26 cellular contexts compared by ENCODE assay signal in the genomic region with DNA sequence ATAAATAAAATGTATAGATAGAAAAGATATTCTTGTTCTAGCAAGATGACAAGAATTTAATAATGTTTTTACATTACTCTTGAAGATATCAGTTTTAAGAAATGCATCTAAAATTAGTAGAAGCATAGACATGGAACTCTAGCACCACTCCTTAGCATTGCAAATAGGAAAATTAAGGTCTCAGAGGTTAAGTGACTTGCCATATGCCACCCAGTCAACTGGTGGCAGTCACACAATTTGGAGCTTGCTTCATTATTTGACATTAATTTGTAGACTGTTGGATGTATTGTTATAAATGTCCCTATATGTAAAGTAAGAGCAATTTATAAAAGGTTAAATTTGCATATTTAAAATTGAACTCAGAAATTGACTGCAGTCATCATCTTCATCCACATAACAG. TPM values are rescaled to one million over a fixed set of nuclear protein-coding genes. Genes with fewer than 3 reads are reported as not detected.
A peak's percentile ranks its signal among the peaks of the same experiment; 100 is the strongest.
DNase-seq lines count a peak whose midpoint lies in the region; ATAC-seq, FAIRE-seq and TF ChIP-seq lines count a peak whose summit lies in the region.
"Had no signal": no experiment of that assay in that cellular context is flagged by ENCODE, and none has a peak within 500 bp of the region (broad histone marks: within the 10 kb centered on the region; RNA-seq: fewer than 3 reads in every experiment).

No MANE protein-coding gene starts in this region.

- POLR2A ChIA-PET in OCI-LY7 (lab: Charles Lee), result interaction anchor here (0.7 kb wide), 1 partner anchor 514 kb away, joined by 3 read pairs; no protein-coding TSS in a partner anchor

- H3K4me1 Mint-ChIP-seq in activated CD8-positive, alpha-beta memory T cell treated with anti-CD3 and anti-CD28 coated beads, Interleukin-2, amount 10 ng/mL, durations not matched to agents 7 days and 5 days, result no peaks in the 10 kb centered on the region
- H3K4me1 Mint-ChIP-seq: CD14-positive monocyte; CD8-positive, alpha-beta memory T cell had no signal

- no peak for ATAC-seq in activated CD8-positive, alpha-beta memory T cell treated with anti-CD3 and anti-CD28 coated beads, Interleukin-2, amount 10 ng/mL, durations not matched to agents 7 days and 5 days
- ATAC-seq in GM21381 (IDR thresholded peaks at IDR 0.05; ENCODE audit: unreplicated experiment), result no peak
- ATAC-seq: A549 had no signal

- H3K4me1 ChIP-seq in OCI-LY7 (ENCODE audit: insufficient read depth, low read length, poor library complexity, severe bottlenecking), result peaks cover 7% of the 10 kb centered on the region
- H3K4me1 ChIP-seq: A549; BE2C; BLaER1 treated with 17β-estradiol and CSF1 and Interleukin-3, amounts not matched to agents 10 nM and 100 nM had no signal

- intact Hi-C loops in OCI-LY7 (cut with micrococcal nuclease; ENCODE audit: unreplicated experiment), result no loop called here

- CTCF ChIA-PET in OCI-LY7 (lab: Charles Lee; ENCODE audit: unreplicated experiment), result no interaction called here
- CTCF ChIA-PET in activated CD8-positive, alpha-beta memory T cell treated with anti-CD3 and anti-CD28 coated beads, Interleukin-2, amount 10 ng/mL, durations not matched to agents 7 days and 5 days (lab: Charles Lee), result no interaction called here

- H4K20me1 ChIP-seq in OCI-LY7 (ENCODE audit: insufficient read depth, low read length), result no peaks in the 10 kb centered on the region
- H4K20me1 ChIP-seq: BLaER1 treated with 17β-estradiol and CSF1 and Interleukin-3, amounts not matched to agents 10 nM and 100 nM had no signal

- no peaks in the 10 kb centered on the region for H3K36me3 ChIP-seq in OCI-LY7 (ENCODE audit: insufficient read depth, low read length)
- H3K36me3 ChIP-seq: BE2C; BLaER1 treated with 17β-estradiol and CSF1 and Interleukin-3, amounts not matched to agents 10 nM and 100 nM had no signal

- no peaks in the 10 kb centered on the region for H3K9me3 ChIP-seq in OCI-LY7 (ENCODE audit: low read length)
- H3K9me3 ChIP-seq: A549; BE2C; BLaER1 treated with 17β-estradiol and CSF1 and Interleukin-3, amounts not matched to agents 10 nM and 100 nM had no signal

- no peak overlapping the region for H3K27ac Mint-ChIP-seq in activated CD8-positive, alpha-beta memory T cell treated with anti-CD3 and anti-CD28 coated beads, Interleukin-2, amount 10 ng/mL, durations not matched to agents 7 days and 5 days
- H3K27ac Mint-ChIP-seq: CD14-positive monocyte; CD4-positive, alpha-beta T cell; CD8-positive, alpha-beta memory T cell had no signal

- in situ Hi-C loops in G401 (cut with HindIII; ENCODE audit: low sequenced_read_pairs), result no loop called here

- no peak overlapping the region for H3K27ac ChIP-seq in OCI-LY7 (ENCODE audit: low read depth, low read length, poor library complexity, severe bottlenecking)
- H3K27ac ChIP-seq: A549; BLaER1 treated with 17β-estradiol and CSF1 and Interleukin-3, amounts not matched to agents 10 nM and 100 nM; GM23248 had no signal

- H3K4me3 ChIP-seq in OCI-LY7 (ENCODE audit: low read depth, low read length, poor library complexity, severe bottlenecking), result no peak overlapping the region
- H3K4me3 ChIP-seq: A549; BLaER1 treated with 17β-estradiol and CSF1 and Interleukin-3, amounts not matched to agents 10 nM and 100 nM; GM23248 had no signal

- H3K9me3 Mint-ChIP-seq in activated CD8-positive, alpha-beta memory T cell treated with anti-CD3 and anti-CD28 coated beads, Interleukin-2, amount 10 ng/mL, durations not matched to agents 7 days and 5 days (ENCODE audit: low read depth), result peaks cover 3% of the 10 kb centered on the region
- H3K9me3 Mint-ChIP-seq: CD4-positive, alpha-beta T cell had no signal

- H3K36me3 Mint-ChIP-seq in activated CD8-positive, alpha-beta memory T cell treated with anti-CD3 and anti-CD28 coated beads, Interleukin-2, amount 10 ng/mL, durations not matched to agents 7 days and 5 days, result no peaks in the 10 kb centered on the region
- H3K36me3 Mint-ChIP-seq: CD14-positive monocyte; CD8-positive, alpha-beta memory T cell had no signal

- DNase-seq in G401 (ENCODE audit: low spot score) (peak; percentile 76), NCI-H446 treated with DMSO at 0.1 percent for 48 hours (lab: John Stamatoyannopoulos, UW) (peak; percentile 23), OCI-LY7 (ENCODE audit: low spot score) (no peak), SKM-1 (lab: John Stamatoyannopoulos, UW; ENCODE audit: unreplicated experiment) (no peak)
- DNase-seq in activated CD8-positive, alpha-beta memory T cell treated with anti-CD3 and anti-CD28 coated beads, Interleukin-2, amount 10 ng/mL, durations not matched to agents 7 days and 5 days, result no peak
- DNase-seq: 8988T; ACHN; AML-193; BE2C; CD4-positive, alpha-beta T cell; CD8-positive, alpha-beta memory T cell; DMS 273 treated with DMSO at 0.1 percent for 48 hours; DMS79; EL; GF-D8; GM23248; H7; HCEC 1CT had no signal

- H3K4me3 Mint-ChIP-seq in activated CD8-positive, alpha-beta memory T cell treated with anti-CD3 and anti-CD28 coated beads, Interleukin-2, amount 10 ng/mL, durations not matched to agents 7 days and 5 days, result no peak overlapping the region
- H3K4me3 Mint-ChIP-seq: CD14-positive monocyte; CD4-positive, alpha-beta T cell; CD8-positive, alpha-beta memory T cell had no signal

- H3K4me2 ChIP-seq in OCI-LY7 (ENCODE audit: low read length), result no peak overlapping the region
- H3K4me2 ChIP-seq: A549; BLaER1 treated with 17β-estradiol and CSF1 and Interleukin-3, amounts not matched to agents 10 nM and 100 nM had no signal

- H3K27me3 Mint-ChIP-seq in activated CD8-positive, alpha-beta memory T cell treated with anti-CD3 and anti-CD28 coated beads, Interleukin-2, amount 10 ng/mL, durations not matched to agents 7 days and 5 days, result no peaks in the 10 kb centered on the region
- H3K27me3 Mint-ChIP-seq: CD4-positive, alpha-beta T cell had no signal

- peak; percentile 73 for FAIRE-seq in islet of Langerhans (lab: Jason Lieb, UNC)
- FAIRE-seq: A549, D721Med, GM12891, H1 had no signal

- no peaks in the 10 kb centered on the region for H3K9me2 ChIP-seq in OCI-LY7 (ENCODE audit: insufficient read depth, low read length)

- H3K79me2 ChIP-seq in OCI-LY7 (ENCODE audit: insufficient read depth, low read depth, low read length), result no peaks in the 10 kb centered on the region

- 0 out of 2 replicates have a peak, but pooled peaks have one; percentile 26 for TF ChIP-seq CTCF in OCI-LY7 (conservative IDR thresholded peaks at IDR 0.05; ENCODE audit: low read length)

- BruUV-seq in OCI-LY7 (replicated peaks; lab: Mats Ljungman, UMichigan), result no TSS peak

- H2AFZ ChIP-seq in OCI-LY7 (ENCODE audit: low read length), result no peak overlapping the region
- H2AFZ ChIP-seq: GM23248 had no signal

RNA-seq across cellular contexts. Expression of gene GPM6A, which starts 20.8 kb away (rescaled TPM):
- total RNA-seq in G401 (2014; rRNA removed; shearing (Covaris generic)), result not detected in 2 replicates
- total RNA-seq in OCI-LY7 (2014; rRNA removed; shearing (Covaris generic)), result 1.8 and 1.9 TPM in 2 replicates
- total RNA-seq in OCI-LY7 (2022), result 4.0 and 4.5 TPM in 2 replicates
- not detected for total RNA-seq in activated CD8-positive, alpha-beta memory T cell treated with anti-CD3 and anti-CD28 coated beads, Interleukin-2, amount 10 ng/mL, durations not matched to agents 7 days and 5 days
- total RNA-seq: CD4-positive, alpha-beta T cell; CD8-positive, alpha-beta memory T cell; GM23248 had no signal

Comparison
In these comparisons a context has a peak if more than half of its experiments do, and no peak if none do; other contexts are left out.
1. DNase-seq: peak in G401 (single experiment) and NCI-H446 treated with DMSO at 0.1 percent for 48 hours (single experiment); none in OCI-LY7 (single experiment), activated CD8-positive, alpha-beta memory T cell treated with anti-CD3 and anti-CD28 coated beads, Interleukin-2, amount 10 ng/mL, durations not matched to agents 7 days and 5 days (single experiment) and SKM-1 (single experiment).